ENCODE assay signal across 20 cellular contexts in the genomic region with DNA sequence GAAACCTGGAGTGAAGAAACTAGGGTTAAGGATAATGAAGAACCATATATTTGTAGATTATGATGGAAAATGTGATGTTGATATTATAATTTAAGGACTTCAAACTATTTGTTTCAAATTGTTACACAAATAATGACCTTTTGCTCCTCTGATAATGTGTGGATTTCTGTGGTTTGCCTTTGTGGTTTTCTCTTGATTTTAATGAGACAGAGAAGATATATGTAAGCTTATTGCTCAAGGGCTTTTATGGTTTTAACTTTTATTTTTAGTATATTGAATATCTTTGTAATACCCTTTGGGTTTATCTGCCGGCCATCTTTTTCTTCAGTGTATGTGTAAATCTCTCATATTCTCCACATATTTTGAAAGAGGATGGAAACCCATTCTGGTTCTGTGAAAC.
DNase-seq lines count a peak whose midpoint lies in the region; ATAC-seq, FAIRE-seq and TF ChIP-seq lines count a peak whose summit lies in the region.
"Had no signal": no experiment of that assay in that cellular context is flagged by ENCODE, and none has a peak within 500 bp of the region (broad histone marks: within the 10 kb centered on the region; RNA-seq: fewer than 3 reads in every experiment).

No MANE protein-coding gene starts in this region.

- H3K4me1 Mint-ChIP-seq in osteocyte (ENCODE audit: unreplicated experiment), result peaks cover 20% of the 10 kb centered on the region
- H3K4me1 Mint-ChIP-seq in stimulated activated naive B cell treated with anti-CD40 and anti-IgM and Interleukin-4, amounts not matched to agents 10 μg/mL and 1 μg/mL and 100 μg/mL, for 72 hours, result no peaks in the 10 kb centered on the region
- H3K4me1 Mint-ChIP-seq: B cell had no signal

- no peaks in the 10 kb centered on the region for H3K4me1 ChIP-seq in upper lobe of right lung

- peak overlapping the region; percentile 2 for H3K27ac Mint-ChIP-seq in osteocyte (ENCODE audit: unreplicated experiment)
- H3K27ac Mint-ChIP-seq in stimulated activated naive B cell treated with anti-CD40 and anti-IgM and Interleukin-4, amounts not matched to agents 10 μg/mL and 1 μg/mL and 100 μg/mL, for 72 hours, result no peak overlapping the region
- H3K27ac Mint-ChIP-seq: B cell had no signal

- no peaks in the 10 kb centered on the region for H3K27me3 Mint-ChIP-seq in osteocyte (ENCODE audit: unreplicated experiment)
- H3K27me3 Mint-ChIP-seq in stimulated activated naive B cell treated with anti-CD40 and anti-IgM and Interleukin-4, amounts not matched to agents 10 μg/mL and 1 μg/mL and 100 μg/mL, for 72 hours, result peaks cover 0 to 7% of the 10 kb centered on the region in 2 donors

- H3K36me3 ChIP-seq in upper lobe of right lung, result no peaks in the 10 kb centered on the region

- DNase-seq in ELR (ENCODE audit: low read depth) (peak; percentile 25), MV-4-11 (lab: John Stamatoyannopoulos, UW) (peak; percentile 11), astrocyte of the hippocampus (ENCODE audit: low read depth, low spot score) (peak; percentile 7), osteocyte (ENCODE audit: extremely low spot score, unreplicated experiment) (no peak), upper lobe of right lung (no peak), GM12892 (ENCODE audit: insufficient read length) (no peak)
- no peak for DNase-seq in stimulated activated CD4-positive, alpha-beta T cell treated with anti-CD3 and anti-CD28 coated beads, Interleukin-4, amount 100 ng/mL, for 1 hour
- no peak for DNase-seq in stimulated activated naive B cell treated with anti-CD40 and anti-IgM and Interleukin-4, amounts not matched to agents 10 μg/mL and 1 μg/mL and 100 μg/mL, for 72 hours
- DNase-seq: DMS79 treated with DMSO at 0.1 percent for 48 hours, GF-D8, KBM-7, NCI-H1092 treated with DMSO at 0.1 percent for 48 hours, NCI-H146, NCI-H2081, NCI-H510A, NCI-H748 treated with DMSO at 0.1 percent for 48 hours, Right ventricle myocardium superior had no signal

- no peaks in the 10 kb centered on the region for H3K27me3 ChIP-seq in upper lobe of right lung

- no peaks in the 10 kb centered on the region for H3K9me3 ChIP-seq in upper lobe of right lung

- H3K4me3 ChIP-seq in upper lobe of right lung, result no peak overlapping the region
- H3K4me3 ChIP-seq: GM12878 had no signal

- ATAC-seq in upper lobe of right lung, result no peak
- no peak for ATAC-seq in stimulated activated naive B cell treated with anti-CD40 and anti-IgM and Interleukin-4, amounts not matched to agents 10 μg/mL and 1 μg/mL and 100 μg/mL, for 72 hours (replicated peaks)
- ATAC-seq: GM12878 had no signal

- no peak overlapping the region for H3K4me3 Mint-ChIP-seq in osteocyte (ENCODE audit: unreplicated experiment)
- no peak overlapping the region for H3K4me3 Mint-ChIP-seq in stimulated activated naive B cell treated with anti-CD40 and anti-IgM and Interleukin-4, amounts not matched to agents 10 μg/mL and 1 μg/mL and 100 μg/mL, for 72 hours
- H3K4me3 Mint-ChIP-seq: B cell had no signal

- TF ChIP-seq CTCF in osteocyte (IDR thresholded peaks at IDR 0.05), result no peak
- no peak for TF ChIP-seq CTCF in upper lobe of right lung (IDR thresholded peaks at IDR 0.05)

- intact Hi-C loops in upper lobe of right lung (cut with DNase I), result no loop called here

- FAIRE-seq in GM12892 (lab: Jason Lieb, UNC), result no peak
- FAIRE-seq: GM12878, H1 had no signal

- peaks cover 6% of the 10 kb centered on the region for H3K9me3 Mint-ChIP-seq in osteocyte (ENCODE audit: unreplicated experiment)
- H3K9me3 Mint-ChIP-seq in stimulated activated naive B cell treated with anti-CD40 and anti-IgM and Interleukin-4, amounts not matched to agents 10 μg/mL and 1 μg/mL and 100 μg/mL, for 72 hours, result no peaks in the 10 kb centered on the region

- no peak for TF ChIP-seq POLR2A in GM12892 (IDR thresholded peaks at IDR 0.05; ENCODE audit: low read depth, low read length)

- peaks cover 2% of the 10 kb centered on the region for H3K36me3 Mint-ChIP-seq in osteocyte (ENCODE audit: unreplicated experiment)
- no peaks in the 10 kb centered on the region for H3K36me3 Mint-ChIP-seq in stimulated activated naive B cell treated with anti-CD40 and anti-IgM and Interleukin-4, amounts not matched to agents 10 μg/mL and 1 μg/mL and 100 μg/mL, for 72 hours

- H3K27ac ChIP-seq in upper lobe of right lung, result no peak overlapping the region

Comparison
In these comparisons a context has a peak if more than half of its experiments do, and no peak if none do; other contexts are left out.
1. DNase-seq: peak in ELR (single experiment), MV-4-11 (single experiment) and astrocyte of the hippocampus (single experiment); none in osteocyte (single experiment), upper lobe of right lung (single experiment), stimulated activated CD4-positive, alpha-beta T cell treated with anti-CD3 and anti-CD28 coated beads, Interleukin-4, amount 100 ng/mL, for 1 hour (single experiment), GM12892 (single experiment) and stimulated activated naive B cell treated with anti-CD40 and anti-IgM and Interleukin-4, amounts not matched to agents 10 μg/mL and 1 μg/mL and 100 μg/mL, for 72 hours (single experiment).